Comparison of ENCODE assay signal across 8 cellular contexts in genomic region chr22:37021710-37022482, GRCh38. TPM values are rescaled to one million over a fixed set of nuclear protein-coding genes. Genes with fewer than 3 reads are reported as not detected.
DNase-seq lines count a peak whose midpoint lies in the region; ATAC-seq, FAIRE-seq and TF ChIP-seq lines count a peak whose summit lies in the region.

No MANE protein-coding gene starts in this region.

- H3K4me1 ChIP-seq in mammary epithelial cell (ENCODE audit: insufficient read depth, low read length) (peaks cover 10% of the 10 kb centered on the region), lung (ENCODE audit: control insufficient read depth in 2 of 2, insufficient read depth in 2 of 2, low read length in 2 of 2) (peaks cover 0 to 29% of the 10 kb centered on the region in 2 donors)

- BruUV-seq in mammary epithelial cell (replicated peaks; lab: Mats Ljungman, UMichigan) = no TSS peak

- CTCF ChIA-PET in mammary epithelial cell (lab: Charles Lee; ENCODE audit: low non-redundant PET) = no interaction called here

- in situ Hi-C loops in ACHN (cut with HindIII; ENCODE audit: low pct_ligation_motif_present, low pct_unique_long_range_greater_than_20kb, low sequenced_read_pairs) = no loop called here
- in situ Hi-C loops in mammary epithelial cell (cut with MboI; ENCODE audit: low sequenced_read_pairs in 2 of 2) = no loop called here

- H3K79me2 ChIP-seq in mammary epithelial cell (ENCODE audit: insufficient read depth, low read length) = peaks cover 36% of the 10 kb centered on the region

- intact Hi-C loops in mammary epithelial cell (cut with micrococcal nuclease) = no loop called here

- no peak overlapping the region for H3K9ac ChIP-seq in mammary epithelial cell (ENCODE audit: insufficient read depth, low read length)

- TF ChIP-seq POLR2A in H54 (IDR thresholded peaks at IDR 0.05; ENCODE audit: low read depth, low read length) = no peak

- H3K27ac ChIP-seq in WERI-Rb-1 (no peak overlapping the region), mammary epithelial cell (ENCODE audit: insufficient read depth, low read depth, low read length) (no peak overlapping the region), lung (ENCODE audit: low read depth in 1 of 2, low read length in 1 of 2) (peak overlapping the region in 1 of 2 donors; percentile 5)

- no peak overlapping the region for H3K4me2 ChIP-seq in mammary epithelial cell (ENCODE audit: insufficient read depth, low read depth, low read length)

- no peak overlapping the region for H2AFZ ChIP-seq in mammary epithelial cell (ENCODE audit: low read depth, low read length)

- dilution Hi-C loops in mammary epithelial cell (cut with HindIII; ENCODE audit: low sequenced_read_pairs) = no loop called here

- H3K9me3 Mint-ChIP-seq in stimulated activated effector memory CD8-positive, alpha-beta T cell treated with anti-CD3 and anti-CD28 coated beads, Interleukin-12 subunit alpha, Interleukin-12 subunit beta, amount 100 ng/mL, for 72 hours = no peaks in the 10 kb centered on the region

- WGBS in mammary epithelial cell (ENCODE audit: low coverage, missing lambda C conversion rate) = 70% methylated on average over 13 of the region's 13 CpGs
- WGBS in lung, 2 donors = 66 to 70% methylated on average over 13 of the region's 13 CpGs

- H4K20me1 ChIP-seq in mammary epithelial cell (ENCODE audit: insufficient read depth, low read length) = no peaks in the 10 kb centered on the region

- FAIRE-seq in H54 (lab: Jason Lieb, UNC) = no peak

- peak; percentile 39 for DNase-seq in ACHN
- DNase-seq in H54 (ENCODE audit: insufficient read length, low spot score) = peak; percentile 49
- peak; percentile 43 for DNase-seq in WERI-Rb-1
- DNase-seq in mammary epithelial cell = no peak
- no peak for DNase-seq in lung (ENCODE audit: low spot score)
- peak; percentile 46 to 74 for DNase-seq in stimulated activated effector memory CD8-positive, alpha-beta T cell treated with anti-CD3 and anti-CD28 coated beads, Interleukin-12 subunit alpha, Interleukin-12 subunit beta, amount 100 ng/mL, for 72 hours (ENCODE audit: low spot score in 2 of 2)
- no peak for DNase-seq in NOMO-1 treated with DMSO at 0.1 percent for 48 hours (lab: John Stamatoyannopoulos, UW; ENCODE audit: unreplicated experiment)

- H3K36me3 Mint-ChIP-seq in stimulated activated effector memory CD8-positive, alpha-beta T cell treated with anti-CD3 and anti-CD28 coated beads, Interleukin-12 subunit alpha, Interleukin-12 subunit beta, amount 100 ng/mL, for 72 hours = peaks cover 6% of the 10 kb centered on the region

- H3K4me3 ChIP-seq in WERI-Rb-1 (ENCODE audit: low read depth, low read length) = no peak overlapping the region
- no peak overlapping the region for H3K4me3 ChIP-seq in mammary epithelial cell (replicated peaks in 1 of 3; ENCODE audit: insufficient read depth in 1 of 3, low read depth in 2 of 3, low read length in 3 of 3)
- H3K4me3 ChIP-seq in lung = no peak overlapping the region

- ATAC-seq in lung (ENCODE audit: insufficient read depth, low FRiP score) (no peak), HG03095 (IDR thresholded peaks at IDR 0.05; ENCODE audit: unreplicated experiment) (no peak)
- peak; percentile 47 for ATAC-seq in stimulated activated effector memory CD8-positive, alpha-beta T cell treated with anti-CD3 and anti-CD28 coated beads, Interleukin-12 subunit alpha, Interleukin-12 subunit beta, amount 100 ng/mL, for 72 hours

- H3K36me3 ChIP-seq in WERI-Rb-1 (peaks cover 17% of the 10 kb centered on the region), mammary epithelial cell (ENCODE audit: insufficient read depth, low read length) (no peaks in the 10 kb centered on the region), lung (ENCODE audit: control insufficient read depth in 2 of 2, insufficient read depth in 2 of 2, low read length in 2 of 2) (peaks cover 0 to 28% of the 10 kb centered on the region in 2 donors)

- peaks cover 14% of the 10 kb centered on the region for H3K4me1 Mint-ChIP-seq in stimulated activated effector memory CD8-positive, alpha-beta T cell treated with anti-CD3 and anti-CD28 coated beads, Interleukin-12 subunit alpha, Interleukin-12 subunit beta, amount 100 ng/mL, for 72 hours

- H3K4me3 Mint-ChIP-seq in stimulated activated effector memory CD8-positive, alpha-beta T cell treated with anti-CD3 and anti-CD28 coated beads, Interleukin-12 subunit alpha, Interleukin-12 subunit beta, amount 100 ng/mL, for 72 hours = peak overlapping the region; percentile 34

- TF ChIP-seq CTCF in WERI-Rb-1 (IDR thresholded peaks at IDR 0.05; ENCODE audit: low read depth, low read length) (peak; percentile 94), mammary epithelial cell (conservative IDR thresholded peaks at IDR 0.05 in 1 of 2, IDR thresholded peaks at IDR 0.05 in 1 of 2; ENCODE audit: extremely low read depth in 1 of 2, insufficient read depth in 1 of 2, low read depth in 1 of 2, low read length in 2 of 2) (peak; percentile 81 to 82), lung (IDR thresholded peaks at IDR 0.05; ENCODE audit: control extremely low read depth, extremely low read depth) (peak; percentile 24)

- no peak overlapping the region for H3K27ac Mint-ChIP-seq in stimulated activated effector memory CD8-positive, alpha-beta T cell treated with anti-CD3 and anti-CD28 coated beads, Interleukin-12 subunit alpha, Interleukin-12 subunit beta, amount 100 ng/mL, for 72 hours

- H3K9me3 ChIP-seq in WERI-Rb-1 (ENCODE audit: severe bottlenecking) (no peaks in the 10 kb centered on the region), mammary epithelial cell (replicated peaks; ENCODE audit: insufficient read depth, low read length) (no peaks in the 10 kb centered on the region), lung (ENCODE audit: control insufficient read depth in 2 of 2, insufficient read depth in 1 of 2, low read length in 1 of 2) (no peaks in the 10 kb centered on the region)

- H3K27me3 ChIP-seq in WERI-Rb-1 (ENCODE audit: insufficient read depth, low read depth, severe bottlenecking) (no peaks in the 10 kb centered on the region), mammary epithelial cell (ENCODE audit: insufficient read depth, low read length) (no peaks in the 10 kb centered on the region), lung (ENCODE audit: control insufficient read depth, insufficient read depth) (no peaks in the 10 kb centered on the region)

RNA-seq across cellular contexts. Expression of gene MPST, which starts 2.4 kb away (rescaled TPM):
- total RNA-seq in mammary epithelial cell (10 to 100 TPM; 40.1 to 81.0 TPM), lung (10 to 100 TPM; 59.2 to 72.6 TPM)
- polyA plus RNA-seq in mammary epithelial cell (40.7 TPM), lung (100 to 1,000 TPM in 1 of 2 donors, 10 to 100 TPM in 1; 70.7 to 247 TPM)
- 13.8 TPM for polyA minus RNA-seq in mammary epithelial cell

RNA-seq across cellular contexts. Expression of gene TST, which starts 2.6 kb away (rescaled TPM):
- total RNA-seq in mammary epithelial cell = 10 to 100 TPM; 20.4 to 40.2 TPM
- polyA plus RNA-seq in mammary epithelial cell = 33.2 TPM
- polyA minus RNA-seq in mammary epithelial cell = 5.8 TPM
- 10 to 100 TPM; 30.2 to 63.7 TPM for total RNA-seq in lung
- polyA plus RNA-seq in lung = 100 to 1,000 TPM in 1 of 2 donors, 10 to 100 TPM in 1; 49.8 to 107 TPM

RNA-seq across cellular contexts. Expression of gene KCTD17, which starts 29.6 kb away (rescaled TPM):
- total RNA-seq in mammary epithelial cell (10 to 100 TPM; 19.2 to 25.9 TPM), lung (10 to 100 TPM in 1 of 2 donors, 1 to 10 TPM in 1; 9.7 to 26.0 TPM)
- polyA plus RNA-seq in mammary epithelial cell (18.4 TPM), lung (10 to 100 TPM; 15.1 to 21.6 TPM)
- 29.2 TPM for polyA minus RNA-seq in mammary epithelial cell

Comparison
In these comparisons a context has a peak if more than half of its experiments do, and no peak if none do; other contexts are left out.
1. DNase-seq: peak in ACHN (single experiment), H54 (single experiment), WERI-Rb-1 (single experiment) and stimulated activated effector memory CD8-positive, alpha-beta T cell treated with anti-CD3 and anti-CD28 coated beads, Interleukin-12 subunit alpha, Interleukin-12 subunit beta, amount 100 ng/mL, for 72 hours (2 of 2); none in mammary epithelial cell (single experiment), lung (single experiment) and NOMO-1 treated with DMSO at 0.1 percent for 48 hours (single experiment).
2. CTCF ChIP-seq: peak in every context shown above with its lines; median percentile 94 in WERI-Rb-1; 82 in mammary epithelial cell; 24 in lung.